ENCODE assay signal across 19 cellular contexts in the genomic region with DNA sequence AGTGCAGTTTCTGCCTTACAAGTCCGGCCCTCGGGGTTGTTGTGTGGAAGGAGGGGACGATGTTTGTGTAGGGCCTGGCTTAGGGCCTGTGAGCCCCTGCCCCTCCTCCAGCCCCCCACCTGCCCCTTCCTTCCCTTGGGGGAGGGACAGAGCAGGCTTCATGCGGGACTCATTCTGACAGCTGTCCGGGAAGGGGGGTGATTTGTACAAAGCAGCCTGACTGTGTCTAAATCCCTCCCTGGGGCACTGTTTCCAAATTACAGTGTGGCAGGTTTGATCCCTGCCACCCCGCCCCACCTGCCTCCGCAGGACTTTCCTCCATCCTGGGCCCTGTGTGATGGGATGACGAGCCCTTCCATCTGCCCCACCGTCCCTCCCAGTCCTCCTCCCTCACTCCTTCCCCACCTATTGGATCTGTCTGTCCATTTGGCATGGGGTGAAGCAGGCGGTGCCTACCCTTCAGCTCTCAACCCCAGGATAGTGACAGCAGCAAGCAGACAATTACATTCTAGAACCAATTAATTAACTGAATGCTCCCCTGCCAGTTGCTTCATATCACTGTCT.
"Had no signal": no experiment of that assay in that cellular context is flagged by ENCODE, and none has a peak within 500 bp of the region (broad histone marks: within the 10 kb centered on the region; RNA-seq: fewer than 3 reads in every experiment).

No MANE protein-coding gene starts in this region.

- H3K36me3 ChIP-seq: brain microvascular endothelial cell, colonic mucosa, heart left ventricle, stomach, upper lobe of left lung had no signal

- H3K27ac Mint-ChIP-seq: activated CD4-positive, alpha-beta memory T cell treated with anti-CD3 and anti-CD28 coated beads, Interleukin-2, amount 10 ng/mL, durations not matched to agents 7 days and 5 days; activated CD8-positive, alpha-beta memory T cell treated with anti-CD3 and anti-CD28 coated beads, Interleukin-2, amount 10 ng/mL, durations not matched to agents 7 days and 5 days; activated T-helper 17 cell treated with anti-CD3 and anti-CD28 coated beads, Interleukin-2, amount 50 U/mL, for 72 hours had no signal

- H3K27me3 ChIP-seq: brain microvascular endothelial cell, colonic mucosa, upper lobe of left lung had no signal

- H3K27ac ChIP-seq: brain microvascular endothelial cell, colonic mucosa, heart left ventricle, psoas muscle, stomach, upper lobe of left lung had no signal

- H3K4me3 Mint-ChIP-seq: activated CD4-positive, alpha-beta memory T cell treated with anti-CD3 and anti-CD28 coated beads, Interleukin-2, amount 10 ng/mL, durations not matched to agents 7 days and 5 days; activated CD8-positive, alpha-beta memory T cell treated with anti-CD3 and anti-CD28 coated beads, Interleukin-2, amount 10 ng/mL, durations not matched to agents 7 days and 5 days; activated T-helper 17 cell treated with anti-CD3 and anti-CD28 coated beads, Interleukin-2, amount 50 U/mL, for 72 hours; central memory CD8-positive, alpha-beta T cell; neural crest cell had no signal

- H3K36me3 Mint-ChIP-seq: activated CD8-positive, alpha-beta memory T cell treated with anti-CD3 and anti-CD28 coated beads, Interleukin-2, amount 10 ng/mL, durations not matched to agents 7 days and 5 days had no signal

- H3K9me3 ChIP-seq: colonic mucosa, heart left ventricle, psoas muscle, stomach, upper lobe of left lung had no signal

- ATAC-seq: activated CD8-positive, alpha-beta memory T cell treated with anti-CD3 and anti-CD28 coated beads, Interleukin-2, amount 10 ng/mL, durations not matched to agents 7 days and 5 days; activated T-helper 17 cell treated with anti-CD3 and anti-CD28 coated beads, Interleukin-2, amount 50 U/mL, for 72 hours; heart left ventricle; left lobe of liver; psoas muscle; right cardiac atrium had no signal

- H3K27me3 Mint-ChIP-seq: activated CD4-positive, alpha-beta memory T cell treated with anti-CD3 and anti-CD28 coated beads, Interleukin-2, amount 10 ng/mL, durations not matched to agents 7 days and 5 days; activated CD8-positive, alpha-beta memory T cell treated with anti-CD3 and anti-CD28 coated beads, Interleukin-2, amount 10 ng/mL, durations not matched to agents 7 days and 5 days; activated T-helper 17 cell treated with anti-CD3 and anti-CD28 coated beads, Interleukin-2, amount 50 U/mL, for 72 hours; central memory CD8-positive, alpha-beta T cell had no signal

- H3K4me1 ChIP-seq: colonic mucosa, heart left ventricle, psoas muscle had no signal

- DNase-seq: activated CD4-positive, alpha-beta memory T cell treated with anti-CD3 and anti-CD28 coated beads, Interleukin-2, amount 10 ng/mL, durations not matched to agents 7 days and 5 days; activated CD4-positive, alpha-beta T cell treated with anti-CD3 and anti-CD28 coated beads for 48 hours; activated CD4-positive, CD25-positive, alpha-beta regulatory T cell; activated CD8-positive, alpha-beta memory T cell treated with anti-CD3 and anti-CD28 coated beads, Interleukin-2, amount 10 ng/mL, durations not matched to agents 7 days and 5 days; activated naive CD4-positive, alpha-beta T cell; brain microvascular endothelial cell; colonic mucosa; heart left ventricle; kidney; psoas muscle; right cardiac atrium; stomach; T1000 had no signal

- H3K4me3 ChIP-seq: colonic mucosa, heart left ventricle, psoas muscle, skin epidermis, stomach, upper lobe of left lung had no signal

- H3K9me3 Mint-ChIP-seq: activated CD4-positive, alpha-beta memory T cell treated with anti-CD3 and anti-CD28 coated beads, Interleukin-2, amount 10 ng/mL, durations not matched to agents 7 days and 5 days; activated T-helper 17 cell treated with anti-CD3 and anti-CD28 coated beads, Interleukin-2, amount 50 U/mL, for 72 hours; central memory CD8-positive, alpha-beta T cell; neural crest cell had no signal
